In the genomic region with DNA sequence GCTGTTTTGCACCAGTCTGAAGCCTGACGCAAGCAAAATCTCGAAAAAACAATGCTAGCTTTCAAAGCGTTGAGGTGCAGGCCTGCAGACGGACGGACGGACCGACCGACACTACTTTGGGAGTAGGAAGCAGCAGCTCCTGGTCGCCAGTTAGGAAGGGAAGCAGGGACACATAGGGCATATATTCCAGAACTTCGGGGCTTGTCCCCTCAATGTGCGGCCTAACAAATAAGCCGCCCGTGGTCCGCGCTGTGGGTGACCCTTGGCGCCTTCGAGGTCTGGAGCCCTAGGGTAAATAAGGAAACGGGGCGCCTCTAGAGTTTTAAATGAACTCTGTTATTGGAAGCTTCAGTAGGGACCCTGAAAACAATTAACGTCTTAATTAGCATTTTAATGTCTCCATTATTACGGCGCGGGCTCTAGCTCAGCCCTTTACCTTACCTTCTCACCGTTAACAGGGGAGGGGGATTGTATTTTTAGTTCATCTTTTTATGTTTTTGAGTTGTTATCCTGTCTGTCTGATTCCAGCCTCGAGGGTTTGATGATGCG, we compare ENCODE assay signal across 8 cellular contexts. TPM values are rescaled to one million over a fixed set of nuclear protein-coding genes. Genes with fewer than 3 reads are reported as not detected.
DNase-seq lines count a peak whose midpoint lies in the region; TF ChIP-seq lines count a peak whose summit lies in the region.

No MANE protein-coding gene starts in this region.

- no peaks in the 10 kb centered on the region for H3K27me3 Mint-ChIP-seq in MCF 10A (ENCODE audit: insufficient read depth, unreplicated experiment)

- no peaks in the 10 kb centered on the region for H3K9me3 Mint-ChIP-seq in MCF 10A (ENCODE audit: unreplicated experiment)

- no peak overlapping the region for H2AFZ ChIP-seq in mammary epithelial cell (ENCODE audit: low read depth, low read length)

- POLR2A ChIA-PET in MCF 10A (lab: Yijun Ruan, JAX): no interaction called here
- POLR2A ChIA-PET in RWPE1 (lab: Yijun Ruan, JAX; ENCODE audit: low non-redundant PET): no interaction called here

- H3K36me3 Mint-ChIP-seq in MCF 10A (ENCODE audit: insufficient read depth, unreplicated experiment): peaks cover 5% of the 10 kb centered on the region

- TF ChIP-seq CTCF in MCF 10A (IDR thresholded peaks at IDR 0.05; ENCODE audit: unreplicated experiment): no peak
- no peak for TF ChIP-seq CTCF in mammary epithelial cell (conservative IDR thresholded peaks at IDR 0.05 in 1 of 2, IDR thresholded peaks at IDR 0.05 in 1 of 2; ENCODE audit: extremely low read depth in 1 of 2, insufficient read depth in 1 of 2, low read depth in 1 of 2, low read length in 2 of 2)
- TF ChIP-seq CTCF in choroid plexus epithelial cell (conservative IDR thresholded peaks at IDR 0.05; ENCODE audit: low read depth, low read length): no peak
- TF ChIP-seq CTCF in vagina (IDR thresholded peaks at IDR 0.05): no peak
- no peak for TF ChIP-seq CTCF in RWPE1 (conservative IDR thresholded peaks at IDR 0.05; ENCODE audit: low read depth)

- H3K27ac ChIP-seq in mammary epithelial cell (ENCODE audit: insufficient read depth, low read depth, low read length): no peak overlapping the region
- peak overlapping the region; percentile 60 for H3K27ac ChIP-seq in vagina
- H3K27ac ChIP-seq in RWPE1: no peak overlapping the region

- H3K27me3 ChIP-seq in mammary epithelial cell (ENCODE audit: insufficient read depth, low read length) (peaks cover 14% of the 10 kb centered on the region), mononuclear cell (ENCODE audit: insufficient read depth, low read length) (peaks cover 7% of the 10 kb centered on the region), vagina (peaks cover 10% of the 10 kb centered on the region)

- TF ChIP-seq POLR2A in vagina (IDR thresholded peaks at IDR 0.05): no peak

- H3K4me3 Mint-ChIP-seq in MCF 10A (ENCODE audit: unreplicated experiment): peak overlapping the region; percentile 33

- H3K4me1 Mint-ChIP-seq in MCF 10A (ENCODE audit: insufficient read depth, unreplicated experiment): no peaks in the 10 kb centered on the region

- H3K36me3 ChIP-seq in mammary epithelial cell (ENCODE audit: insufficient read depth, low read length) (no peaks in the 10 kb centered on the region), vagina (no peaks in the 10 kb centered on the region)

- no peaks in the 10 kb centered on the region for H4K20me1 ChIP-seq in mammary epithelial cell (ENCODE audit: insufficient read depth, low read length)

- H3K4me3 ChIP-seq in mammary epithelial cell (replicated peaks in 1 of 3; ENCODE audit: insufficient read depth in 1 of 3, low read depth in 2 of 3, low read length in 3 of 3) (no peak overlapping the region), choroid plexus epithelial cell (ENCODE audit: low read depth, low read length) (peak overlapping the region; percentile 85), mononuclear cell (ENCODE audit: low read length) (peak overlapping the region; percentile 80), vagina (peak overlapping the region; percentile 58 to 61)

- 95% methylated on average over 23 of the region's 26 CpGs for WGBS in mammary epithelial cell (ENCODE audit: low coverage, missing lambda C conversion rate)

- dilution Hi-C loops in mammary epithelial cell (cut with HindIII; ENCODE audit: low sequenced_read_pairs): no loop called here

- no peak overlapping the region for H3K4me2 ChIP-seq in mammary epithelial cell (ENCODE audit: insufficient read depth, low read depth, low read length)

- BruUV-seq in MCF 10A (replicated peaks; lab: Mats Ljungman, UMichigan) (no TSS peak), mammary epithelial cell (replicated peaks; lab: Mats Ljungman, UMichigan) (no TSS peak)

- no peak overlapping the region for H3K9ac ChIP-seq in mammary epithelial cell (ENCODE audit: insufficient read depth, low read length)

- intact Hi-C loops in MCF 10A (cut with micrococcal nuclease): no loop called here
- intact Hi-C loops in mammary epithelial cell (cut with micrococcal nuclease): no loop called here
- intact Hi-C loops in vagina (cut with DNase I): no loop called here

- H3K4me1 ChIP-seq in mammary epithelial cell (ENCODE audit: insufficient read depth, low read length): peaks cover 6% of the 10 kb centered on the region
- peaks cover 40% of the 10 kb centered on the region for H3K4me1 ChIP-seq in mononuclear cell (ENCODE audit: insufficient read depth, low read length)
- H3K4me1 ChIP-seq in vagina: peaks cover 22% of the 10 kb centered on the region

- H3K9me3 ChIP-seq in mammary epithelial cell (replicated peaks; ENCODE audit: insufficient read depth, low read length): no peaks in the 10 kb centered on the region
- H3K9me3 ChIP-seq in mononuclear cell (ENCODE audit: low read depth, low read length): no peaks in the 10 kb centered on the region
- H3K9me3 ChIP-seq in vagina: no peaks in the 10 kb centered on the region

- H3K79me2 ChIP-seq in mammary epithelial cell (ENCODE audit: insufficient read depth, low read length): no peaks in the 10 kb centered on the region

- no peak for DNase-seq in MCF 10A (ENCODE audit: unreplicated experiment)
- DNase-seq in mammary epithelial cell: no peak
- DNase-seq in choroid plexus epithelial cell (ENCODE audit: low read depth): no peak
- DNase-seq in vagina (ENCODE audit: extremely low spot score in 2 of 2): no peak
- no peak for DNase-seq in COLO668 (lab: John Stamatoyannopoulos, UW; ENCODE audit: unreplicated experiment)
- DNase-seq in RWPE1 (ENCODE audit: low spot score): no peak
- DNase-seq in middle frontal gyrus (ENCODE audit: extremely low spot score, low spot score): no peak

- H3K27ac Mint-ChIP-seq in MCF 10A (ENCODE audit: low read depth, unreplicated experiment): no peak overlapping the region

- CTCF ChIA-PET in MCF 10A (lab: Yijun Ruan, JAX): no interaction called here
- CTCF ChIA-PET in mammary epithelial cell (lab: Charles Lee; ENCODE audit: low non-redundant PET): no interaction called here
- CTCF ChIA-PET in RWPE1 (lab: Yijun Ruan, JAX): no interaction called here

- in situ Hi-C loops in mammary epithelial cell (cut with MboI; ENCODE audit: low sequenced_read_pairs in 2 of 2): no loop called here

RNA-seq across cellular contexts. Expression of gene HHEX, which starts 1.4 kb away (rescaled TPM):
- total RNA-seq in MCF 10A (2022) (0.19 and 0.54 TPM in 2 replicates), mammary epithelial cell (under 1 TPM; 0.28 to 0.33 TPM), mononuclear cell (30.3 TPM), vagina (6.1 TPM)
- 0.16 TPM for polyA plus RNA-seq in mammary epithelial cell
- polyA minus RNA-seq in mammary epithelial cell: not detected

Comparison
In these comparisons a context has a peak if more than half of its experiments do, and no peak if none do; other contexts are left out.
1. H3K4me3 ChIP-seq: peak in choroid plexus epithelial cell (single experiment), mononuclear cell (single experiment) and vagina (2 of 2); none in mammary epithelial cell (0 of 3).